ENCODE assay signal across 8 cellular contexts in genomic region chr18:45874501-45875184, GRCh38. TPM values are rescaled to one million over a fixed set of nuclear protein-coding genes. Genes with fewer than 3 reads are reported as not detected.
DNase-seq lines count a peak whose midpoint lies in the region; ATAC-seq and TF ChIP-seq lines count a peak whose summit lies in the region.

No MANE protein-coding gene starts in this region.

- H3K9me3 Mint-ChIP-seq in activated T-helper 2 cell treated with anti-CD3 and anti-CD28 coated beads, Interferon-gamma antibody, Interleukin-2, Interleukin-4, amounts not matched to agents 10 μg/mL and 5 μg/mL and 100 μg/mL, durations not matched to agents 14 hours and 24 hours and 36 hours: peaks cover 29% of the 10 kb centered on the region

- 86 to 93% (median 89%) methylated on average over 5 of the region's 5 CpGs for WGBS in adrenal gland, 4 donors

- CTCF ChIA-PET in A673 (lab: Charles Lee): no interaction called here

- DNase-seq in A673 (ENCODE audit: low spot score): peak; percentile 3
- peak; percentile 38 for DNase-seq in activated T-helper 2 cell treated with anti-CD3 and anti-CD28 coated beads, Interferon-gamma antibody, Interleukin-2, Interleukin-4, amounts not matched to agents 10 μg/mL and 5 μg/mL and 100 μg/mL, durations not matched to agents 14 hours and 24 hours and 36 hours (ENCODE audit: low spot score)
- peak; percentile 40 to 56 for DNase-seq in stimulated activated CD8-positive, alpha-beta memory T cell treated with anti-CD3 and anti-CD28 coated beads, Interleukin-15, amount 100 ng/mL, for 48 hours (ENCODE audit: low read depth in 2 of 2)
- DNase-seq in AG20443 (ENCODE audit: low spot score): no peak
- DNase-seq in adrenal gland: no peak
- no peak for DNase-seq in HK-2 (ENCODE audit: unreplicated experiment)

- TF ChIP-seq CTCF in A673 (conservative IDR thresholded peaks at IDR 0.05; ENCODE audit: low read depth, low read length) (no peak), adrenal gland (IDR thresholded peaks at IDR 0.05) (no peak)

- H3K9me3 ChIP-seq in A673 (ENCODE audit: low read depth, low read length, poor library complexity, severe bottlenecking) (no peaks in the 10 kb centered on the region), adrenal gland (replicated peaks in 1 of 3) (no peaks in the 10 kb centered on the region)

- ATAC-seq in GM19468 (IDR thresholded peaks at IDR 0.05; ENCODE audit: extremely low read depth, unreplicated experiment): peak; percentile 88
- peak; percentile 92 for ATAC-seq in HG03571 (IDR thresholded peaks at IDR 0.05; ENCODE audit: unreplicated experiment)

- H3K4me3 ChIP-seq in A673 (ENCODE audit: low read depth, low read length, poor library complexity, severe bottlenecking): no peak overlapping the region
- no peak overlapping the region for H3K4me3 ChIP-seq in adrenal gland

- H3K27ac Mint-ChIP-seq in activated T-helper 2 cell treated with anti-CD3 and anti-CD28 coated beads, Interferon-gamma antibody, Interleukin-2, Interleukin-4, amounts not matched to agents 10 μg/mL and 5 μg/mL and 100 μg/mL, durations not matched to agents 14 hours and 24 hours and 36 hours: peak overlapping the region; percentile 89

- peaks cover 9% of the 10 kb centered on the region for H3K36me3 ChIP-seq in A673 (ENCODE audit: insufficient read depth, low read length, poor library complexity, severe bottlenecking)
- peaks cover 0 to 15% of the 10 kb centered on the region in 2 donors for H3K36me3 ChIP-seq in adrenal gland (replicated peaks in 1 of 2)

- intact Hi-C loops in A673 (cut with micrococcal nuclease; ENCODE audit: unreplicated experiment) (no loop called here), adrenal gland (cut with DNase I) (no loop called here)
- intact Hi-C loops in activated T-helper 2 cell treated with anti-CD3 and anti-CD28 coated beads, Interferon-gamma antibody, Interleukin-2, Interleukin-4, amounts not matched to agents 10 μg/mL and 5 μg/mL and 100 μg/mL, durations not matched to agents 14 hours and 24 hours and 36 hours (cut with micrococcal nuclease): loop anchor here (1.0 to 10.0 kb wide), 10 partner anchors 37 to 1040 kb away; partner anchors contain the start of genes EPG5, KATNAL2, PIAS2 and PSTPIP2

- H3K36me3 Mint-ChIP-seq in activated T-helper 2 cell treated with anti-CD3 and anti-CD28 coated beads, Interferon-gamma antibody, Interleukin-2, Interleukin-4, amounts not matched to agents 10 μg/mL and 5 μg/mL and 100 μg/mL, durations not matched to agents 14 hours and 24 hours and 36 hours (ENCODE audit: low read depth): peaks cover 81% of the 10 kb centered on the region

- POLR2A ChIA-PET in A673 (lab: Charles Lee; ENCODE audit: low non-redundant PET): no interaction called here

- H3K27me3 Mint-ChIP-seq in activated T-helper 2 cell treated with anti-CD3 and anti-CD28 coated beads, Interferon-gamma antibody, Interleukin-2, Interleukin-4, amounts not matched to agents 10 μg/mL and 5 μg/mL and 100 μg/mL, durations not matched to agents 14 hours and 24 hours and 36 hours (ENCODE audit: low read depth): no peaks in the 10 kb centered on the region

- H3K4me1 ChIP-seq in A673 (ENCODE audit: insufficient read depth, low read length, poor library complexity, severe bottlenecking): no peaks in the 10 kb centered on the region
- no peaks in the 10 kb centered on the region for H3K4me1 ChIP-seq in adrenal gland (replicated peaks in 1 of 2)

- no peak for TF ChIP-seq POLR2A in adrenal gland (IDR thresholded peaks at IDR 0.05)

- H3K4me3 Mint-ChIP-seq in activated T-helper 2 cell treated with anti-CD3 and anti-CD28 coated beads, Interferon-gamma antibody, Interleukin-2, Interleukin-4, amounts not matched to agents 10 μg/mL and 5 μg/mL and 100 μg/mL, durations not matched to agents 14 hours and 24 hours and 36 hours (ENCODE audit: low read depth): peak overlapping the region; percentile 6

- peaks cover 24% of the 10 kb centered on the region for H3K4me1 Mint-ChIP-seq in activated T-helper 2 cell treated with anti-CD3 and anti-CD28 coated beads, Interferon-gamma antibody, Interleukin-2, Interleukin-4, amounts not matched to agents 10 μg/mL and 5 μg/mL and 100 μg/mL, durations not matched to agents 14 hours and 24 hours and 36 hours (ENCODE audit: low read depth)

- BruUV-seq in A673 (replicated peaks; lab: Mats Ljungman, UMichigan): no TSS peak

- H3K27ac ChIP-seq in A673 (ENCODE audit: low read depth, low read length, poor library complexity, severe bottlenecking) (no peak overlapping the region), adrenal gland (no peak overlapping the region)

- H3K27me3 ChIP-seq in A673 (replicated peaks; ENCODE audit: insufficient read depth, low read depth, low read length, poor library complexity) (no peaks in the 10 kb centered on the region), adrenal gland (no peaks in the 10 kb centered on the region)

RNA-seq across cellular contexts. Expression of gene SIGLEC15, which starts 49.2 kb away (rescaled TPM):
- total RNA-seq in A673 (2021) (0.85 and 0.92 TPM in 2 replicates), adrenal gland (1 to 10 TPM in 1 of 8 donors, under 1 TPM in 6, not detected in 1; 0.11 to 4.2 (median 0.35) TPM)
- not detected in 2 replicates for total RNA-seq in activated T-helper 2 cell treated with anti-CD3 and anti-CD28 coated beads, Interferon-gamma antibody, Interleukin-2, Interleukin-4, amounts not matched to agents 10 μg/mL and 5 μg/mL and 100 μg/mL, durations not matched to agents 14 hours and 24 hours and 36 hours
- polyA plus RNA-seq in adrenal gland: under 1 TPM; 0.09 to 0.64 (median 0.17) TPM

Comparison
In these comparisons a context has a peak if more than half of its experiments do, and no peak if none do; other contexts are left out.
1. DNase-seq: peak in A673 (single experiment), activated T-helper 2 cell treated with anti-CD3 and anti-CD28 coated beads, Interferon-gamma antibody, Interleukin-2, Interleukin-4, amounts not matched to agents 10 μg/mL and 5 μg/mL and 100 μg/mL, durations not matched to agents 14 hours and 24 hours and 36 hours (single experiment) and stimulated activated CD8-positive, alpha-beta memory T cell treated with anti-CD3 and anti-CD28 coated beads, Interleukin-15, amount 100 ng/mL, for 48 hours (2 of 2); none in AG20443 (single experiment), adrenal gland (0 of 7) and HK-2 (single experiment).